In the genomic region with DNA sequence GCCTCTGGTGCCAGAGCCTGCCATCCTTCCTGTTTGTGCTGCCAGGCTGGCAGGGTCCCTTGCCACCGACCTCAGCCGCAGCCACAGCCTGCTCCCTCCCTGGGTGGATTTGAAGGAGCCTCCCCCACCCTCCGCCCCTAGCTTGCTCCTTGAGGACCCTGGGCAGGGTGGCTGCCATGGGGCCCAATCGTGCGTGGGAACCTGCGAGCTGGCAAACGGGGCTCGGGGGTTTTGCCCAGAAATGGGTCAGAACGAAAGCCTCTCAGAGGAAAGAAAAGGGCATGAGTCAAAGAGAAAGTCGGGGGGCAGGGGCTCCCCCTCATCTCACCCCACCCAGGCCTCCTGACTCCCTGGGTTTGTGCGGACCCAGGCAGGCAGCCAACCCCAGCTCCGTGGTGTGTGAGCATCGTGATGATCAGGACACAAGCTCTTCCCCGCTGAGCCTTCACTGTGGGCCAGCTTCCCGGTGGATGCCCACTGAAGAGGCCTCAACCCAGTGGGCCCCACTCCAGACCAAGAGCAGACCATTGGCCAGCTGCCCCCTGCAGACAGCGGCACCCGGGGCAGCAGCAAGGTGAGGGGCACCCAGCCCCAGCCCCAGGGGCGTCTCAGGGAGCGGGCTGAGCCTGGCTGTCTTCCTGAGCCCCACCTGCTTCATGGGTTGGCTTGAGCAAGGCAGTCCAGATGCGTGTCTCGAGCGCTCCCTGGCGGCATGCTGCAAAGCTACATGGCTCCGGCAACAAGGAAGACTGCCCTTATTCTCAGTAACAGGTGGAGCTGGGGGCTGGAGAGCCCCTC, we compare ENCODE assay signal across 1 cellular context.
TF ChIP-seq lines count a peak whose summit lies in the region.

No MANE protein-coding gene starts in this region.

TF ChIP-seq in H1, 55 proteins besides CTCF, POLR2A, EP300 and RAD21:
- TF ChIP-seq GABPA (IDR thresholded peaks at IDR 0.05; ENCODE audit: borderline replicate concordance, insufficient read depth, low read length) (peak; percentile 68; the same call in 1 of the 2 replicates), CHD2 (IDR thresholded peaks at IDR 0.05; ENCODE audit: low read length) (no peak), MAFK (IDR thresholded peaks at IDR 0.05; ENCODE audit: low read depth, low read length) (no peak), GTF2F1 (IDR thresholded peaks at IDR 0.05; ENCODE audit: borderline replicate concordance, low read depth, low read length) (peak; percentile 25; the same call in 1 of the 2 replicates), SIN3A (conservative IDR thresholded peaks at IDR 0.05 in 1 of 2, IDR thresholded peaks at IDR 0.05 in 1 of 2; ENCODE audit: low read depth in 1 of 2, low read length in 2 of 2) (0 out of 4 replicates have a peak, but pooled peaks of 1 of the 2 experiments have one; percentile 56), HDAC6 (IDR thresholded peaks at IDR 0.05; ENCODE audit: low read depth, low read length) (no peak), KDM4A (IDR thresholded peaks at IDR 0.05; ENCODE audit: low read depth, low read length, severe bottlenecking) (no peak), MAX (IDR thresholded peaks at IDR 0.05) (peak; percentile 12; the same call in 1 of the 2 replicates), RNF2 (IDR thresholded peaks at IDR 0.05; ENCODE audit: borderline replicate concordance, low read depth, low read length, missing control alignments, poor library complexity, severe bottlenecking) (no peak), RFX5 (IDR thresholded peaks at IDR 0.05; ENCODE audit: borderline replicate concordance, low read depth, low read length) (no peak), CEBPB (IDR thresholded peaks at IDR 0.05; ENCODE audit: low read depth, low read length) (0 out of 2 replicates have a peak, but pooled peaks have one; percentile 25), TBP (IDR thresholded peaks at IDR 0.05; ENCODE audit: low read depth, low read length) (0 out of 2 replicates have a peak, but pooled peaks have one; percentile 30), TAF1 (IDR thresholded peaks at IDR 0.05; ENCODE audit: low read depth, low read length) (no peak), BACH1 (IDR thresholded peaks at IDR 0.05; ENCODE audit: low read length) (no peak)
